1 cellular context compared by ENCODE assay signal in the genomic region with DNA sequence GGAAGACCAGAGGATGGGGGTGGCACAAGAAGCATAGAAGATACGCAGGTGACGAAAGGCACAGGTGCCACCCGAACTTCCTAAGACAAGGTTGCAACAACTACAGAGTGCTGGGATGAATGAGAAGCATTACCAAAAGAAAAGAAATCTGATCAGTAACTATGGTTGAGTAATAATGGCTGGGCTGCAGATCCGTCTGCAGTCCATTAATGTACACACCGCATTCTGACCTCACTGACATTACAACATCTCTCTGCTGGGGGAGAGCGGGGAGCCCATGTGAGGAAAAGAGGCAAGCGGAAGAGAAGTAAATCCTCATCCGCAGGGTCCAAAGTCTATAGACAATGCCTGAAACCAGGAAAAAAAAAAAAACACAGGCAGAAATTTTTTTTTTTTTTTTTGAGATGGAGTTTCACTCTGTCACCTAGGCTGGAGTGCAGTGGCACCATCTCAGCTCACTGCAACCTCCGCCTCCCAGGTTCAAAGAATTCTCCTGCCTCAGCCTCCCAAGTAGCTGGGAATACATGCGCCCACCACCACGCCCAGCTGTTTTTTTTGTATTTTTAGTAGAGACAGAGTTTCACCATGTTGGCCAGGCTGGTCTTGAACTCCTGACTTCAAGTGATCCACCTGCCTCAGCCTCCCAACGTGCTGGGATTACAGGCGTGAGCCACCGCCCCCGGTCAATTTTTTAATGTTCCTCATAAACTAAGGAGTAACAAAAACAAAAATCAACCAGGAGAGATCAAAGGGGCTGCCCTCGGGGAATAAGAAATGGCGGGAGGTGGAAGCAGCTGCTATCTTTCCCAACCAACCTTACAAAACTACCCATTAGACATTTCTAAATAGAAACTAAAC.
TF ChIP-seq lines count a peak whose summit lies in the region.
"Not testable (repeated sequence)": the region's sequence is repeated elsewhere in the genome, so short reads cannot be mapped to it uniquely, and the experiment has no call there.

No MANE protein-coding gene starts in this region.

TF ChIP-seq in HepG2, 621 proteins besides CTCF, POLR2A, EP300 and RAD21 (continued from another document and continues in another):
- TF ChIP-seq ZNF580 (CRISPR knock-in tag; IDR thresholded peaks at IDR 0.05; ENCODE audit: borderline replicate concordance, low read depth) (peak; percentile 34; the same call in 1 of the 2 replicates), CREB1 (IDR thresholded peaks at IDR 0.05) (peak; percentile 59; the same call in 1 of the 2 replicates), CREB1 (CRISPR knock-in tag; IDR thresholded peaks at IDR 0.05) (peak; percentile 84), ZNF205 (CRISPR knock-in tag; IDR thresholded peaks at IDR 0.05) (peak; percentile 50; the same call in 1 of the 2 replicates), CCDC6 (CRISPR knock-in tag; IDR thresholded peaks at IDR 0.05) (peak; percentile 81), FOXP1 (CRISPR knock-in tag; IDR thresholded peaks at IDR 0.05) (peak; percentile 73; the same call in 1 of the 2 replicates), ZNF331 (CRISPR knock-in tag; IDR thresholded peaks at IDR 0.05) (peak; percentile 93), IRF9 (CRISPR knock-in tag; IDR thresholded peaks at IDR 0.05; ENCODE audit: borderline replicate concordance) (peak; percentile 39; the same call in 1 of the 2 replicates), FOXA1 (IDR thresholded peaks at IDR 0.05) (peak; percentile 61; the same call in 1 of the 2 replicates), FOXA1 (CRISPR knock-in tag; IDR thresholded peaks at IDR 0.05) (peak; percentile 96), ZMAT3 (CRISPR knock-in tag; conservative IDR thresholded peaks at IDR 0.05) (0 out of 2 replicates have a peak, but pooled peaks have one; percentile 48), ZNF362 (CRISPR knock-in tag; IDR thresholded peaks at IDR 0.05; ENCODE audit: borderline replicate concordance) (peak; percentile 98), ETV5 (CRISPR knock-in tag; IDR thresholded peaks at IDR 0.05; ENCODE audit: borderline replicate concordance) (peak; percentile 95), ESRRA (CRISPR knock-in tag; IDR thresholded peaks at IDR 0.05; ENCODE audit: low read depth) (peak; percentile 81), ATF1 (CRISPR knock-in tag; IDR thresholded peaks at IDR 0.05) (peak; percentile 79), CEBPB (IDR thresholded peaks at IDR 0.05; ENCODE audit: borderline replicate concordance, low read depth, low read length) (peak; percentile 98), MXD4 (CRISPR knock-in tag; IDR thresholded peaks at IDR 0.05) (peak; percentile 52; the same call in 1 of the 2 replicates), ZNF414 (CRISPR knock-in tag; IDR thresholded peaks at IDR 0.05) (peak; percentile 50; the same call in 1 of the 2 replicates), ZMYM3 (CRISPR knock-in tag; IDR thresholded peaks at IDR 0.05) (peak; percentile 67; the same call in 1 of the 2 replicates), KLF16 (CRISPR knock-in tag; IDR thresholded peaks at IDR 0.05) (peak in 1 of 2 experiments; percentile 88; a peak in 2 of 4 replicates), LCORL (CRISPR knock-in tag; IDR thresholded peaks at IDR 0.05) (peak; percentile 74; the same call in 1 of the 2 replicates), HNF4G (IDR thresholded peaks at IDR 0.05; ENCODE audit: borderline replicate concordance, low read depth, low read length) (peak; percentile 91), HNF4G (CRISPR knock-in tag; IDR thresholded peaks at IDR 0.05; ENCODE audit: borderline replicate concordance, low read depth) (peak; percentile 90), AKAP8 (CRISPR knock-in tag; IDR thresholded peaks at IDR 0.05) (0 out of 2 replicates have a peak, but pooled peaks have one; percentile 25), ZMYM4 (CRISPR knock-in tag; IDR thresholded peaks at IDR 0.05) (peak; percentile 86), HIVEP1 (CRISPR knock-in tag; IDR thresholded peaks at IDR 0.05) (peak; percentile 40; the same call in 1 of the 2 replicates), ZBTB21 (CRISPR knock-in tag; IDR thresholded peaks at IDR 0.05) (peak; percentile 91), NCOA2 (CRISPR knock-in tag; IDR thresholded peaks at IDR 0.05) (peak; percentile 83), HDAC2 (CRISPR knock-in tag; IDR thresholded peaks at IDR 0.05) (peak; percentile 95), ZNF605 (CRISPR knock-in tag; IDR thresholded peaks at IDR 0.05) (peak; percentile 63; the same call in 1 of the 2 replicates)
- TF ChIP-seq FOXP1, LCORL (IDR thresholded peaks at IDR 0.05): not testable (repeated sequence)
- TF ChIP-seq, protein P1, sequence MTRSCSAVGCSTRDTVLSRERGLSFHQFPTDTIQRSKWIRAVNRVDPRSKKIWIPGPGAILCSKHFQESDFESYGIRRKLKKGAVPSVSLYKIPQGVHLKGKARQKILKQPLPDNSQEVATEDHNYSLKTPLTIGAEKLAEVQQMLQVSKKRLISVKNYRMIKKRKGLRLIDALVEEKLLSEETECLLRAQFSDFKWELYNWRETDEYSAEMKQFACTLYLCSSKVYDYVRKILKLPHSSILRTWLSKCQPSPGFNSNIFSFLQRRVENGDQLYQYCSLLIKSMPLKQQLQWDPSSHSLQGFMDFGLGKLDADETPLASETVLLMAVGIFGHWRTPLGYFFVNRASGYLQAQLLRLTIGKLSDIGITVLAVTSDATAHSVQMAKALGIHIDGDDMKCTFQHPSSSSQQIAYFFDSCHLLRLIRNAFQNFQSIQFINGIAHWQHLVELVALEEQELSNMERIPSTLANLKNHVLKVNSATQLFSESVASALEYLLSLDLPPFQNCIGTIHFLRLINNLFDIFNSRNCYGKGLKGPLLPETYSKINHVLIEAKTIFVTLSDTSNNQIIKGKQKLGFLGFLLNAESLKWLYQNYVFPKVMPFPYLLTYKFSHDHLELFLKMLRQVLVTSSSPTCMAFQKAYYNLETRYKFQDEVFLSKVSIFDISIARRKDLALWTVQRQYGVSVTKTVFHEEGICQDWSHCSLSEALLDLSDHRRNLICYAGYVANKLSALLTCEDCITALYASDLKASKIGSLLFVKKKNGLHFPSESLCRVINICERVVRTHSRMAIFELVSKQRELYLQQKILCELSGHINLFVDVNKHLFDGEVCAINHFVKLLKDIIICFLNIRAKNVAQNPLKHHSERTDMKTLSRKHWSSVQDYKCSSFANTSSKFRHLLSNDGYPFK (CRISPR knock-in tag; IDR thresholded peaks at IDR 0.05; ENCODE audit: borderline replicate concordance) = peak; percentile 94
- TF ChIP-seq, protein P2, sequence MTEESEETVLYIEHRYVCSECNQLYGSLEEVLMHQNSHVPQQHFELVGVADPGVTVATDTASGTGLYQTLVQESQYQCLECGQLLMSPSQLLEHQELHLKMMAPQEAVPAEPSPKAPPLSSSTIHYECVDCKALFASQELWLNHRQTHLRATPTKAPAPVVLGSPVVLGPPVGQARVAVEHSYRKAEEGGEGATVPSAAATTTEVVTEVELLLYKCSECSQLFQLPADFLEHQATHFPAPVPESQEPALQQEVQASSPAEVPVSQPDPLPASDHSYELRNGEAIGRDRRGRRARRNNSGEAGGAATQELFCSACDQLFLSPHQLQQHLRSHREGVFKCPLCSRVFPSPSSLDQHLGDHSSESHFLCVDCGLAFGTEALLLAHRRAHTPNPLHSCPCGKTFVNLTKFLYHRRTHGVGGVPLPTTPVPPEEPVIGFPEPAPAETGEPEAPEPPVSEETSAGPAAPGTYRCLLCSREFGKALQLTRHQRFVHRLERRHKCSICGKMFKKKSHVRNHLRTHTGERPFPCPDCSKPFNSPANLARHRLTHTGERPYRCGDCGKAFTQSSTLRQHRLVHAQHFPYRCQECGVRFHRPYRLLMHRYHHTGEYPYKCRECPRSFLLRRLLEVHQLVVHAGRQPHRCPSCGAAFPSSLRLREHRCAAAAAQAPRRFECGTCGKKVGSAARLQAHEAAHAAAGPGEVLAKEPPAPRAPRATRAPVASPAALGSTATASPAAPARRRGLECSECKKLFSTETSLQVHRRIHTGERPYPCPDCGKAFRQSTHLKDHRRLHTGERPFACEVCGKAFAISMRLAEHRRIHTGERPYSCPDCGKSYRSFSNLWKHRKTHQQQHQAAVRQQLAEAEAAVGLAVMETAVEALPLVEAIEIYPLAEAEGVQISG (CRISPR knock-in tag; IDR thresholded peaks at IDR 0.05) = peak; percentile 50; the same call in 1 of the 2 replicates
- TF ChIP-seq, protein P3, sequence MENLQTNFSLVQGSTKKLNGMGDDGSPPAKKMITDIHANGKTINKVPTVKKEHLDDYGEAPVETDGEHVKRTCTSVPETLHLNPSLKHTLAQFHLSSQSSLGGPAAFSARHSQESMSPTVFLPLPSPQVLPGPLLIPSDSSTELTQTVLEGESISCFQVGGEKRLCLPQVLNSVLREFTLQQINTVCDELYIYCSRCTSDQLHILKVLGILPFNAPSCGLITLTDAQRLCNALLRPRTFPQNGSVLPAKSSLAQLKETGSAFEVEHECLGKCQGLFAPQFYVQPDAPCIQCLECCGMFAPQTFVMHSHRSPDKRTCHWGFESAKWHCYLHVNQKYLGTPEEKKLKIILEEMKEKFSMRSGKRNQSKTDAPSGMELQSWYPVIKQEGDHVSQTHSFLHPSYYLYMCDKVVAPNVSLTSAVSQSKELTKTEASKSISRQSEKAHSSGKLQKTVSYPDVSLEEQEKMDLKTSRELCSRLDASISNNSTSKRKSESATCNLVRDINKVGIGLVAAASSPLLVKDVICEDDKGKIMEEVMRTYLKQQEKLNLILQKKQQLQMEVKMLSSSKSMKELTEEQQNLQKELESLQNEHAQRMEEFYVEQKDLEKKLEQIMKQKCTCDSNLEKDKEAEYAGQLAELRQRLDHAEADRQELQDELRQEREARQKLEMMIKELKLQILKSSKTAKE (CRISPR knock-in tag; IDR thresholded peaks at IDR 0.05; ENCODE audit: borderline replicate concordance) = peak; percentile 91
- TF ChIP-seq, protein P4, sequence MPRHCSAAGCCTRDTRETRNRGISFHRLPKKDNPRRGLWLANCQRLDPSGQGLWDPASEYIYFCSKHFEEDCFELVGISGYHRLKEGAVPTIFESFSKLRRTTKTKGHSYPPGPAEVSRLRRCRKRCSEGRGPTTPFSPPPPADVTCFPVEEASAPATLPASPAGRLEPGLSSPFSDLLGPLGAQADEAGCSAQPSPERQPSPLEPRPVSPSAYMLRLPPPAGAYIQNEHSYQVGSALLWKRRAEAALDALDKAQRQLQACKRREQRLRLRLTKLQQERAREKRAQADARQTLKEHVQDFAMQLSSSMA (CRISPR knock-in tag; IDR thresholded peaks at IDR 0.05) = 0 out of 2 replicates have a peak, but pooled peaks have one; percentile 34
- TF ChIP-seq, protein P5, sequence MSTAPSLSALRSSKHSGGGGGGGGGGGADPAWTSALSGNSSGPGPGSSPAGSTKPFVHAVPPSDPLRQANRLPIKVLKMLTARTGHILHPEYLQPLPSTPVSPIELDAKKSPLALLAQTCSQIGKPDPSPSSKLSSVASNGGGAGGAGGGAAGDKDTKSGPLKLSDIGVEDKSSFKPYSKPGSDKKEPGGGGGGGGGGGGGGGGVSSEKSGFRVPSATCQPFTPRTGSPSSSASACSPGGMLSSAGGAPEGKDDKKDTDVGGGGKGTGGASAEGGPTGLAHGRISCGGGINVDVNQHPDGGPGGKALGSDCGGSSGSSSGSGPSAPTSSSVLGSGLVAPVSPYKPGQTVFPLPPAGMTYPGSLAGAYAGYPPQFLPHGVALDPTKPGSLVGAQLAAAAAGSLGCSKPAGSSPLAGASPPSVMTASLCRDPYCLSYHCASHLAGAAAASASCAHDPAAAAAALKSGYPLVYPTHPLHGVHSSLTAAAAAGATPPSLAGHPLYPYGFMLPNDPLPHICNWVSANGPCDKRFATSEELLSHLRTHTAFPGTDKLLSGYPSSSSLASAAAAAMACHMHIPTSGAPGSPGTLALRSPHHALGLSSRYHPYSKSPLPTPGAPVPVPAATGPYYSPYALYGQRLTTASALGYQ (CRISPR knock-in tag; IDR thresholded peaks at IDR 0.05) = peak; percentile 56
